20 cellular contexts compared by ENCODE assay signal in genomic region chr3:74041068-74041675, GRCh38.
DNase-seq lines count a peak whose midpoint lies in the region; ATAC-seq and TF ChIP-seq lines count a peak whose summit lies in the region.
"Had no signal": no experiment of that assay in that cellular context is flagged by ENCODE, and none has a peak within 500 bp of the region (broad histone marks: within the 10 kb centered on the region; RNA-seq: fewer than 3 reads in every experiment).

No MANE protein-coding gene starts in this region.

- H3K9ac ChIP-seq in BLaER1 (no peak overlapping the region), MM.1S (ENCODE audit: low read length) (no peak overlapping the region)

- H3K9me2 ChIP-seq in MM.1S (replicated peaks; ENCODE audit: insufficient read depth, low read length), result no peaks in the 10 kb centered on the region

- H3K79me2 ChIP-seq in MM.1S (ENCODE audit: low read length), result no peaks in the 10 kb centered on the region

- H3K27me3 ChIP-seq in BLaER1 (no peaks in the 10 kb centered on the region), MM.1S (replicated peaks; ENCODE audit: insufficient read depth, low read length) (no peaks in the 10 kb centered on the region), SJCRH30 (no peaks in the 10 kb centered on the region), transverse colon (no peaks in the 10 kb centered on the region)
- H3K27me3 ChIP-seq: Peyer's patch had no signal

- intact Hi-C loops in transverse colon (cut with DNase I; ENCODE audit: low total_unique reads), result no loop called here

- TF ChIP-seq POLR2A in transverse colon (IDR thresholded peaks at IDR 0.05), result no peak

- H2AFZ ChIP-seq in MM.1S (ENCODE audit: low read length), result 0 out of 2 replicates have a peak overlapping the region, but pooled peaks have one; percentile 5

- H3K9me3 ChIP-seq in BLaER1, result no peaks in the 10 kb centered on the region
- H3K9me3 ChIP-seq in MM.1S (replicated peaks; ENCODE audit: insufficient read depth, low read length), result no peaks in the 10 kb centered on the region
- no peaks in the 10 kb centered on the region for H3K9me3 ChIP-seq in SJCRH30 (replicated peaks)
- no peaks in the 10 kb centered on the region for H3K9me3 ChIP-seq in transverse colon

- H3K27ac ChIP-seq in BLaER1 (no peak overlapping the region), MM.1S (ENCODE audit: low read length) (peak overlapping the region; percentile 19; the same call in 1 of the 2 replicates), SJCRH30 (no peak overlapping the region), transverse colon (no peak overlapping the region)
- H3K27ac ChIP-seq: 22Rv1, Peyer's patch had no signal

- ATAC-seq in HG03469 (IDR thresholded peaks at IDR 0.05; ENCODE audit: unreplicated experiment), result no peak
- ATAC-seq: Right ventricle myocardium inferior, SK-N-SH treated with all-trans-retinoic acid at 6 μM for 48 hours had no signal

- no peak for TF ChIP-seq EP300 in transverse colon (IDR thresholded peaks at IDR 0.05; ENCODE audit: low read depth)

- TF ChIP-seq CTCF in MM.1S (IDR thresholded peaks at IDR 0.05; ENCODE audit: low read length), result no peak
- TF ChIP-seq CTCF in transverse colon (IDR thresholded peaks at IDR 0.05), result no peak

- H3K4me1 ChIP-seq in BLaER1 (no peaks in the 10 kb centered on the region), MM.1S (ENCODE audit: low read length) (peaks cover 10% of the 10 kb centered on the region), SJCRH30 (no peaks in the 10 kb centered on the region), transverse colon (no peaks in the 10 kb centered on the region)
- H3K4me1 ChIP-seq: Peyer's patch had no signal

- 45 to 100% methylated on average over 1 to 6 of the region's 6 CpGs for WGBS in transverse colon (ENCODE audit: low coverage in 1 of 2), 2 donors

- H3K36me3 ChIP-seq in BLaER1 (no peaks in the 10 kb centered on the region), MM.1S (replicated peaks; ENCODE audit: insufficient read depth, low read length) (no peaks in the 10 kb centered on the region), SJCRH30 (no peaks in the 10 kb centered on the region), transverse colon (no peaks in the 10 kb centered on the region)
- H3K36me3 ChIP-seq: Peyer's patch had no signal

- H3F3A ChIP-seq in MM.1S (ENCODE audit: insufficient read depth, low read length), result no peaks in the 10 kb centered on the region; the same call in 1 of the 2 replicates

- H4K20me1 ChIP-seq in BLaER1 (no peaks in the 10 kb centered on the region), MM.1S (ENCODE audit: insufficient read depth, low read length) (no peaks in the 10 kb centered on the region)

- H3K4me2 ChIP-seq in BLaER1 (peak overlapping the region; percentile 11; the same call in 1 of the 2 replicates), MM.1S (ENCODE audit: low read depth, low read length) (peak overlapping the region; percentile 30; the same call in 1 of the 2 replicates)

- DNase-seq in DMS153 (lab: John Stamatoyannopoulos, UW) (peak; percentile 9), DMS153 treated with DMSO at 0.1 percent for 48 hours (lab: John Stamatoyannopoulos, UW; ENCODE audit: unreplicated experiment) (no peak), MM.1S (peak; percentile 84), SJCRH30 (peak; percentile 4 to 24), transverse colon (no peak), NCI-H1092 (lab: John Stamatoyannopoulos, UW) (no peak)
- DNase-seq: CD4-positive, alpha-beta memory T cell; GF-D8; KG1; NCI-H1105; NCI-H1930; NCI-H226; NCI-H526 treated with DMSO at 0.1 percent for 48 hours; Peyer's patch; T-helper 1 cell had no signal

- in situ Hi-C loops in transverse colon (cut with MboI; ENCODE audit: low pct_ligation_motif_present in 1 of 4, low pct_unique_long_range_greater_than_20kb in 1 of 4, low sequenced_read_pairs in 3 of 4), result no loop called here

- H3K4me3 ChIP-seq in BLaER1 (no peak overlapping the region), MM.1S (ENCODE audit: low read length) (no peak overlapping the region), SJCRH30 (no peak overlapping the region), transverse colon (no peak overlapping the region)
- H3K4me3 ChIP-seq: Peyer's patch had no signal

Comparison
In these comparisons a context has a peak if more than half of its experiments do, and no peak if none do; other contexts are left out.
1. DNase-seq: peak in DMS153 (single experiment), MM.1S (single experiment) and SJCRH30 (2 of 2); none in DMS153 treated with DMSO at 0.1 percent for 48 hours (single experiment), transverse colon (single experiment) and NCI-H1092 (single experiment).